ENCODE assay signal across 17 cellular contexts in genomic region chr7:127557803-127558202, GRCh38. TPM values are rescaled to one million over a fixed set of nuclear protein-coding genes. Genes with fewer than 3 reads are reported as not detected.
"Had no signal": no experiment of that assay in that cellular context is flagged by ENCODE, and none has a peak within 500 bp of the region (broad histone marks: within the 10 kb centered on the region; RNA-seq: fewer than 3 reads in every experiment).

No MANE protein-coding gene starts in this region.

- H3K9ac ChIP-seq: neural progenitor cell, parathyroid adenoma had no signal

- H3K79me2 ChIP-seq: hepatocyte, parathyroid adenoma had no signal

- H3K27me3 ChIP-seq: colonic mucosa, hepatocyte, neural progenitor cell, stomach had no signal

- H3K4me2 ChIP-seq: hepatocyte, neural progenitor cell had no signal

- DNase-seq: activated CD4-positive, alpha-beta T cell treated with anti-CD3 and anti-CD28 coated beads for 1 hour; activated CD4-positive, alpha-beta T cell treated with anti-CD3 and anti-CD28 coated beads, Interleukin-2, amount 50 U/mL, for 48 hours; activated gamma-delta T cell treated with Interleukin-2 at 50 U/mL for 16 hours; activated naive CD8-positive, alpha-beta T cell treated with anti-CD3 and anti-CD28 coated beads for 36 hours; activated T-cell treated with anti-CD3 and anti-CD28 coated beads, Interleukin-2, amount 50 U/mL, for 72 hours; anterior cingulate cortex; colonic mucosa; kidney glomerular epithelial cell; lower lobe of right lung; midbrain; retina; small intestine; stomach had no signal

- H3K4me3 ChIP-seq: colonic mucosa, hepatocyte, lower lobe of right lung, neural progenitor cell, stomach, thoracic aorta had no signal

- H3K27ac ChIP-seq: colonic mucosa, hepatocyte, lower lobe of right lung, neural progenitor cell, parathyroid adenoma, stomach, thoracic aorta had no signal

- H3K36me3 ChIP-seq: colonic mucosa, lower lobe of right lung, neural progenitor cell, stomach, thoracic aorta had no signal

- ATAC-seq: activated T-cell treated with anti-CD3 and anti-CD28 coated beads, Interleukin-2, amount 50 U/mL, for 72 hours; lower lobe of right lung had no signal

- H3K4me1 ChIP-seq: colonic mucosa, lower lobe of right lung, neural progenitor cell, parathyroid adenoma, stomach had no signal

- H2AFZ ChIP-seq: hepatocyte, neural progenitor cell, parathyroid adenoma had no signal

- H3K9me3 ChIP-seq: colonic mucosa, lower lobe of right lung, stomach, thoracic aorta had no signal

- FAIRE-seq: small intestine had no signal

RNA-seq across cellular contexts. Expression of gene FSCN3, which starts 35.7 kb away (rescaled TPM):
- total RNA-seq: lower lobe of right lung had no signal
- polyA plus RNA-seq: hepatocyte had no signal
